In the genomic region with DNA sequence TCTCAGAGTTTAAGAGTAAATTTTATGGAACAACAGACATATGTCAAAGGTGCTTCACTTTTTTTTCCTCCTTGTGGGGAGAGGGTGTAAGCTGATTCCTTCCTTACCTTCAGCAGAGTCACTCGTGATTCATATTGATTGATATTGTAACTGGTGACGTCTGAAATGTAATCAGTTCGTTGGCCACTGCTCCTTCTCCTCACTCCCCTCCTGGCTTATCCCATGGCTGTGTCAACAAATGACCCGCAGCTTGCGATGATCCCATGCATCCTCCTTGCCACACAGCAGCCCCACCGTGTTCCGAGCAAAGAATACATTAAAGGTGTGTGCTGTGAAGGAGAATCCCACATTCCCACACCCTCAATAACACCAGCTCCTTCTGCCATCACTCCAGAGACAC, we compare ENCODE assay signal across 29 cellular contexts. TPM values are rescaled to one million over a fixed set of nuclear protein-coding genes. Genes with fewer than 3 reads are reported as not detected.
DNase-seq lines count a peak whose midpoint lies in the region; ATAC-seq and TF ChIP-seq lines count a peak whose summit lies in the region.
"Had no signal": no experiment of that assay in that cellular context is flagged by ENCODE, and none has a peak within 500 bp of the region (broad histone marks: within the 10 kb centered on the region; RNA-seq: fewer than 3 reads in every experiment).

No MANE protein-coding gene starts in this region.

- no peak overlapping the region for H4K91ac ChIP-seq in trophoblast cell (ENCODE audit: low read depth, low read length)

- H2BK120ac ChIP-seq in trophoblast cell (ENCODE audit: insufficient read depth, low read length, poor library complexity), result no peak overlapping the region

- H3K79me1 ChIP-seq in trophoblast cell (ENCODE audit: low read length), result peaks cover 15% of the 10 kb centered on the region

- intact Hi-C loops in PC-9 (cut with micrococcal nuclease; ENCODE audit: unreplicated experiment), result no loop called here

- no peak overlapping the region for H3K4ac ChIP-seq in trophoblast cell (ENCODE audit: low read depth, low read length)

- H3K4me1 Mint-ChIP-seq in HFFc6 (ENCODE audit: low read depth), result peaks cover 57% of the 10 kb centered on the region
- H3K4me1 Mint-ChIP-seq: activated CD4-positive, alpha-beta T cell treated with anti-CD3 and anti-CD28 coated beads, Interleukin-2, amount 10 ng/mL, durations not matched to agents 24 days and 14 days had no signal

- no peak overlapping the region for H3K23ac ChIP-seq in trophoblast cell (ENCODE audit: low read length)

- H3F3A ChIP-seq in PC-9 (ENCODE audit: insufficient read depth, low read depth), result peaks cover 41% of the 10 kb centered on the region

- H2AFZ ChIP-seq in PC-9 (no peak overlapping the region), hepatocyte (no peak overlapping the region), trophoblast cell (ENCODE audit: insufficient read depth, low read length, poor library complexity) (no peak overlapping the region)

- DNase-seq in HFFc6, result no peak
- no peak for DNase-seq in PC-9
- no peak for DNase-seq in hepatocyte (ENCODE audit: low spot score)
- DNase-seq in trophoblast cell, result no peak
- no peak for DNase-seq in A172 (ENCODE audit: low spot score)
- DNase-seq: activated CD4-positive, alpha-beta T cell treated with anti-CD3 and anti-CD28 coated beads, Interleukin-2, amount 10 ng/mL, durations not matched to agents 24 days and 14 days; activated naive CD4-positive, alpha-beta T cell; activated T-cell treated with anti-CD3 and anti-CD28 coated beads, Interleukin-2, amount 50 U/mL, for 48 hours; brain microvascular endothelial cell; Calu3; effector memory CD8-positive, alpha-beta T cell; erythroblast; foreskin keratinocyte; NCI-H1436 treated with DMSO at 0.1 percent for 48 hours; NCI-H524; NK-92 treated with Interleukin-12 subunit alpha and Interleukin-12 subunit beta, amount 100 ng/mL, for 24 hours; ovary; SIG-M5; stimulated activated CD4-positive, alpha-beta T cell treated with anti-CD3 and anti-CD28 coated beads, Interleukin-1b, Interleukin-23, amount 100 ng/mL, for 48 hours; SW 1271; T-helper 9 cell; uterus had no signal

- TF ChIP-seq CTCF in HFFc6 (IDR thresholded peaks at IDR 0.05) (no peak), PC-9 (conservative IDR thresholded peaks at IDR 0.05) (no peak), hepatocyte (IDR thresholded peaks at IDR 0.05; ENCODE audit: poor library complexity) (no peak)

- no peak overlapping the region for H4K8ac ChIP-seq in trophoblast cell (ENCODE audit: low read depth, low read length)

- H3K4me1 ChIP-seq in PC-9 (replicated peaks; ENCODE audit: insufficient read depth) (peaks cover 57% of the 10 kb centered on the region), hepatocyte (ENCODE audit: insufficient read depth) (peaks cover 38% of the 10 kb centered on the region), trophoblast cell (ENCODE audit: control insufficient read depth in 1 of 2, insufficient read depth in 2 of 2, low read length in 2 of 2) (peaks cover 32 to 35% of the 10 kb centered on the region in 2 experiments)
- H3K4me1 ChIP-seq: uterus had no signal

- no peaks in the 10 kb centered on the region for H3K9me2 ChIP-seq in PC-9 (ENCODE audit: insufficient read depth)
- H3K9me2 ChIP-seq in hepatocyte (replicated peaks; ENCODE audit: insufficient read depth), result no peaks in the 10 kb centered on the region

- ATAC-seq in HG02840 (IDR thresholded peaks at IDR 0.05; ENCODE audit: low FRiP score, unreplicated experiment) (no peak), GM18511 (IDR thresholded peaks at IDR 0.05; ENCODE audit: unreplicated experiment) (no peak), GM18858 (IDR thresholded peaks at IDR 0.05; ENCODE audit: unreplicated experiment) (no peak)
- ATAC-seq: effector memory CD8-positive, alpha-beta T cell; foreskin keratinocyte; Panc1 had no signal

- H3K14ac ChIP-seq in trophoblast cell (ENCODE audit: low read length), result no peak overlapping the region

- H3K36me3 ChIP-seq in PC-9 (ENCODE audit: low read depth) (peaks cover 8% of the 10 kb centered on the region), hepatocyte (replicated peaks; ENCODE audit: insufficient read depth, low read depth) (no peaks in the 10 kb centered on the region), trophoblast cell (ENCODE audit: control insufficient read depth in 1 of 2, insufficient read depth in 2 of 2, low read length in 2 of 2) (no peaks in the 10 kb centered on the region)
- H3K36me3 ChIP-seq: ovary, uterus had no signal

- POLR2A ChIA-PET in PC-9 (lab: Charles Lee; ENCODE audit: unreplicated experiment), result no interaction called here

- no peak overlapping the region for H2BK5ac ChIP-seq in trophoblast cell (ENCODE audit: low read depth, low read length, poor library complexity)

- H4K12ac ChIP-seq in trophoblast cell (ENCODE audit: low read depth, low read length), result no peak overlapping the region

- H2AK5ac ChIP-seq in trophoblast cell (ENCODE audit: low read length), result peak overlapping the region; percentile 50

- 0 out of 2 replicates have a peak overlapping the region, but pooled peaks have one; percentile 5 for H3K27ac Mint-ChIP-seq in HFFc6
- H3K27ac Mint-ChIP-seq: activated CD4-positive, alpha-beta T cell treated with anti-CD3 and anti-CD28 coated beads, Interleukin-2, amount 10 ng/mL, durations not matched to agents 24 days and 14 days; effector memory CD8-positive, alpha-beta T cell; natural killer cell treated with Interleukin-12 subunit alpha and Interleukin-12 subunit beta and Interleukin-15 and Interleukin-18, amount 100 ng/mL, for 72 hours had no signal

- H3K27me3 ChIP-seq in PC-9 (ENCODE audit: insufficient read depth, low read depth) (no peaks in the 10 kb centered on the region), hepatocyte (no peaks in the 10 kb centered on the region), trophoblast cell (ENCODE audit: insufficient read depth, low read length) (no peaks in the 10 kb centered on the region)
- H3K27me3 ChIP-seq: brain microvascular endothelial cell, foreskin keratinocyte, ovary, uterus had no signal

- H3K4me2 ChIP-seq in PC-9, result peak overlapping the region; percentile 81; the same call in 1 of the 2 replicates
- H3K4me2 ChIP-seq in hepatocyte, result peak overlapping the region; percentile 9
- H3K4me2 ChIP-seq in trophoblast cell (ENCODE audit: low read length), result no peak overlapping the region

- H3K79me2 ChIP-seq in PC-9 (ENCODE audit: low read depth) (peaks cover 12% of the 10 kb centered on the region), hepatocyte (no peaks in the 10 kb centered on the region), trophoblast cell (ENCODE audit: control insufficient read depth, insufficient read depth, low read length, poor library complexity) (peaks cover 2% of the 10 kb centered on the region)

- no peak overlapping the region for H3K27ac ChIP-seq in PC-9
- peak overlapping the region; percentile 89 for H3K27ac ChIP-seq in hepatocyte
- no peak overlapping the region for H3K27ac ChIP-seq in trophoblast cell (ENCODE audit: low read depth, low read length)
- H3K27ac ChIP-seq: brain microvascular endothelial cell, C4-2B, foreskin keratinocyte, ovary, uterus, VCaP had no signal

- no peaks in the 10 kb centered on the region; the same call in 1 of the 2 replicates for H3K9me3 Mint-ChIP-seq in HFFc6
- H3K9me3 Mint-ChIP-seq: activated CD4-positive, alpha-beta T cell treated with anti-CD3 and anti-CD28 coated beads, Interleukin-2, amount 10 ng/mL, durations not matched to agents 24 days and 14 days; effector memory CD8-positive, alpha-beta T cell; natural killer cell treated with Interleukin-12 subunit alpha and Interleukin-12 subunit beta and Interleukin-15 and Interleukin-18, amount 100 ng/mL, for 72 hours had no signal

- no peak overlapping the region for H3K4me3 Mint-ChIP-seq in HFFc6
- H3K4me3 Mint-ChIP-seq: activated CD4-positive, alpha-beta T cell treated with anti-CD3 and anti-CD28 coated beads, Interleukin-2, amount 10 ng/mL, durations not matched to agents 24 days and 14 days; effector memory CD8-positive, alpha-beta T cell; natural killer cell treated with Interleukin-12 subunit alpha and Interleukin-12 subunit beta and Interleukin-15 and Interleukin-18, amount 100 ng/mL, for 72 hours had no signal

- WGBS in hepatocyte (ENCODE audit: low lambda C conversion rate, missing lambda C conversion rate), result 62% methylated on average over 7 of the region's 7 CpGs
- WGBS in trophoblast cell (ENCODE audit: extremely low coverage, insufficient coverage, insufficient read length), result no CpG with 5 or more reads among the region's 7 CpGs

- peaks cover 89% of the 10 kb centered on the region for H3K36me3 Mint-ChIP-seq in HFFc6 (ENCODE audit: low read depth)
- H3K36me3 Mint-ChIP-seq: natural killer cell treated with Interleukin-12 subunit alpha and Interleukin-12 subunit beta and Interleukin-15 and Interleukin-18, amount 100 ng/mL, for 72 hours had no signal

- no peaks in the 10 kb centered on the region; the same call in 1 of the 2 replicates for H3K27me3 Mint-ChIP-seq in HFFc6 (ENCODE audit: insufficient read depth)

- no peak overlapping the region for H3K9ac ChIP-seq in trophoblast cell (ENCODE audit: low read length)

- H3K9me3 ChIP-seq in PC-9 (ENCODE audit: insufficient read depth, low read depth) (no peaks in the 10 kb centered on the region), hepatocyte (ENCODE audit: low read depth) (no peaks in the 10 kb centered on the region), trophoblast cell (ENCODE audit: insufficient read depth, low read depth, low read length) (peaks cover 2% of the 10 kb centered on the region)
- H3K9me3 ChIP-seq: ovary, uterus had no signal

- CTCF ChIA-PET in PC-9 (lab: Charles Lee), result no interaction called here

- H3K4me3 ChIP-seq in PC-9 (no peak overlapping the region), hepatocyte (no peak overlapping the region), trophoblast cell (ENCODE audit: low read depth, low read length) (no peak overlapping the region)
- H3K4me3 ChIP-seq: ovary, uterus had no signal

- no TSS peak for BruUV-seq in PC-9 (replicated peaks; lab: Mats Ljungman, UMichigan)

- no peak overlapping the region for H2BK12ac ChIP-seq in trophoblast cell (ENCODE audit: low read length)

- H3K18ac ChIP-seq in trophoblast cell (ENCODE audit: low read length), result no peak overlapping the region

- H4K20me1 ChIP-seq in PC-9 (ENCODE audit: insufficient read depth) (no peaks in the 10 kb centered on the region), hepatocyte (ENCODE audit: insufficient read depth, poor library complexity, severe bottlenecking) (no peaks in the 10 kb centered on the region)

RNA-seq across cellular contexts. Expression of gene MGLL, which starts 7.3 kb away (rescaled TPM):
- 100 to 1,000 TPM; 128 to 144 (median 129) TPM for total RNA-seq in HFFc6 (2021; fragmentation: NEBNext Ultra II Directional; extraction: Animal tissue kit (Norgen Biotek cat#: 25700))
- 28.2 and 30.7 TPM in 2 replicates for total RNA-seq in PC-9 (2021)
- total RNA-seq in hepatocyte, result 5.4 and 7.3 TPM in 2 replicates
- polyA plus RNA-seq in hepatocyte, result 19.5 and 21.4 TPM in 2 replicates
- 8.0 and 9.2 TPM in 2 replicates for polyA plus RNA-seq in trophoblast cell (2013)
- total RNA-seq in A172 (2014; rRNA removed; shearing (Covaris generic)), result 31.2 and 31.4 TPM in 2 replicates
